ENCODE assay signal across 8 cellular contexts in the genomic region with DNA sequence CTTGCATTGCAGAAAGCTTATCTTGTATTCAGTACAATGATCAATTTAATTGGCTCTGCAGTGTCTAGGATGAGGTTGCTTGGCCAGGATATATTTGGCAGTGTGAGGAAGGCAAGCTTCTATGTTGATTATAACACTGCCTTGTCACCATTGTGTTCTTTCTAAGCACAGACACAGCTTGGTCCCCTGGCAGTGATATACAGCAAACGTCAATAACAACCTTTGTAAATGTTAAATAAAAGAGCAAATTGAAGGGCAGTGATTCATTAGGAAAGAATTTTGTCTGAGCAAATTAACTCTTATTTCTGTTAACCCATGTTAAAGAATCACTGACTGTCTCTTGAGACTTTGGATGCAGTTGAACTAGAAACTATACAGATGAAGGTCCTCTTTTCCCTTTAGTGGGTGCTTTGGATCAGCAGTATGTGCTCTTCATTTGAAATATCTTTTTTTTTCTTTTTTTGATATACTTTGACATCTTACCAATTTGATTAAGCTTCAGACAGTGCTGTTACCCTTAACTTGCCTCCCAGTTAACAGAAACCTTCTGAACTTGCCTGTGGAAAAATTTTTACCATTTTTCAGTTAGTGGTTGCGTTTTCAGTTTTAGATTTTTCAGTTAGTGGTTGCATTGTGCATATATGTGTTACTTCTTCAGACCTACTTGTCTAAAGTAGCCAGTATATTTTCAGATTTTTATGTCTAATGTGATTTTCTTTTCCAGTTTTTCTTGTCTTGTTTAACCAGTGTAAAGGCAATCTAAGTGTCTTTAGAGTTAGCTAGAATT.
DNase-seq lines count a peak whose midpoint lies in the region; ATAC-seq and TF ChIP-seq lines count a peak whose summit lies in the region.
"Had no signal": no experiment of that assay in that cellular context is flagged by ENCODE, and none has a peak within 500 bp of the region (broad histone marks: within the 10 kb centered on the region; RNA-seq: fewer than 3 reads in every experiment).

No MANE protein-coding gene starts in this region.

- H3K27ac ChIP-seq in RWPE1 (no peak overlapping the region), fibroblast of lung (ENCODE audit: insufficient read depth, low read length) (no peak overlapping the region)

- H3K4me3 ChIP-seq in fibroblast of lung (replicated peaks in 1 of 4; ENCODE audit: control extremely low read depth in 1 of 4, insufficient read depth in 1 of 4, low read depth in 3 of 4, low read length in 4 of 4) = no peak overlapping the region

- no peak for ATAC-seq in HG03342 (IDR thresholded peaks at IDR 0.05; ENCODE audit: unreplicated experiment)

- POLR2A ChIA-PET in RWPE1 (lab: Yijun Ruan, JAX; ENCODE audit: low non-redundant PET) = no interaction called here

- no peak for TF ChIP-seq CTCF in RWPE1 (conservative IDR thresholded peaks at IDR 0.05; ENCODE audit: low read depth)
- no peak for TF ChIP-seq CTCF in fibroblast of lung (conservative IDR thresholded peaks at IDR 0.05 in 1 of 2, IDR thresholded peaks at IDR 0.05 in 1 of 2; ENCODE audit: low read depth in 1 of 2, low read length in 2 of 2)

- H3K4me2 ChIP-seq in fibroblast of lung (ENCODE audit: extremely low read depth, insufficient read depth, low read length) = no peak overlapping the region

- DNase-seq in HCEC 1CT = peak; percentile 20
- peak; percentile 15 for DNase-seq in RWPE1 (ENCODE audit: low spot score)
- peak; percentile 19 to 57 for DNase-seq in fibroblast of lung (ENCODE audit: low read depth in 2 of 2)
- DNase-seq in pulmonary artery endothelial cell (ENCODE audit: low read depth, low spot score) = peak; percentile 32
- no peak for DNase-seq in DMS79 treated with DMSO at 0.1 percent for 48 hours (lab: John Stamatoyannopoulos, UW)
- DNase-seq in G401 (ENCODE audit: low spot score) = no peak
- DNase-seq: NCI-H82 had no signal

- in situ Hi-C loops in G401 (cut with HindIII; ENCODE audit: low sequenced_read_pairs) = no loop called here

- H3K9ac ChIP-seq in fibroblast of lung (ENCODE audit: insufficient read depth, low read length) = no peak overlapping the region

- H2AFZ ChIP-seq in fibroblast of lung (ENCODE audit: low read length) = no peak overlapping the region

- no peaks in the 10 kb centered on the region for H3K9me3 ChIP-seq in fibroblast of lung (ENCODE audit: control insufficient read depth, insufficient read depth, low read depth, low read length)

- no peaks in the 10 kb centered on the region for H3K79me2 ChIP-seq in fibroblast of lung (ENCODE audit: control insufficient read depth, insufficient read depth, low read length)

- H3K4me1 ChIP-seq in fibroblast of lung (ENCODE audit: control insufficient read depth, extremely low read depth, insufficient read depth, low read length) = peaks cover 8% of the 10 kb centered on the region

- H3K27me3 ChIP-seq in fibroblast of lung (ENCODE audit: control insufficient read depth, insufficient read depth, low read length) = no peaks in the 10 kb centered on the region

- no peaks in the 10 kb centered on the region for H4K20me1 ChIP-seq in fibroblast of lung (ENCODE audit: control insufficient read depth, extremely low read depth, insufficient read depth, low read length)

- no peaks in the 10 kb centered on the region for H3K36me3 ChIP-seq in fibroblast of lung (ENCODE audit: control insufficient read depth, insufficient read depth, low read length)

- CTCF ChIA-PET in RWPE1 (lab: Yijun Ruan, JAX) = interaction anchor here (0.7 kb wide), 1 partner anchor 31 kb away, joined by 3 read pairs; no protein-coding TSS in a partner anchor

Comparison
In these comparisons a context has a peak if more than half of its experiments do, and no peak if none do; other contexts are left out.
1. DNase-seq: peak in HCEC 1CT (single experiment), RWPE1 (single experiment), fibroblast of lung (2 of 2) and pulmonary artery endothelial cell (single experiment); none in DMS79 treated with DMSO at 0.1 percent for 48 hours (single experiment) and G401 (single experiment).